ENCODE assay signal across 12 cellular contexts in genomic region chr9:99012957-99013512, GRCh38.
A peak's percentile ranks its signal among the peaks of the same experiment; 100 is the strongest.
DNase-seq lines count a peak whose midpoint lies in the region; ATAC-seq, FAIRE-seq and TF ChIP-seq lines count a peak whose summit lies in the region.
"Had no signal": no experiment of that assay in that cellular context is flagged by ENCODE, and none has a peak within 500 bp of the region (broad histone marks: within the 10 kb centered on the region; RNA-seq: fewer than 3 reads in every experiment).

No MANE protein-coding gene starts in this region.

- H3K9me3 ChIP-seq in H1 (ENCODE audit: insufficient read depth in 2 of 2, low read depth in 1 of 2, low read length in 1 of 2), result peaks cover 18 to 25% of the 10 kb centered on the region in 2 experiments
- H3K9me3 ChIP-seq in smooth muscle cell (replicated peaks; ENCODE audit: low read depth), result peaks cover 12% of the 10 kb centered on the region
- H3K9me3 ChIP-seq: tibial artery had no signal

- H3K18ac ChIP-seq in H1 (ENCODE audit: extremely low read depth, low read length), result no peak overlapping the region

- H3K9me3 Mint-ChIP-seq in T-cell, result peaks cover 2 to 13% (median 4%) of the 10 kb centered on the region in 3 donors

- H3K4me3 ChIP-seq in H1 (ENCODE audit: extremely low read depth in 1 of 4, insufficient read depth in 2 of 4, low read depth in 3 of 4, low read length in 4 of 4) (no peak overlapping the region), smooth muscle cell (no peak overlapping the region)
- H3K4me3 ChIP-seq: tibial artery had no signal

- H3K4me1 Mint-ChIP-seq in T-cell, result peaks cover 19 to 27% (median 27%) of the 10 kb centered on the region in 3 donors

- H3K27me3 ChIP-seq in H1 (replicated peaks in 1 of 4; ENCODE audit: control insufficient read depth in 3 of 4, extremely low read depth in 1 of 4, insufficient read depth in 3 of 4, low read length in 3 of 4) (no peaks in the 10 kb centered on the region), smooth muscle cell (ENCODE audit: low read depth) (no peaks in the 10 kb centered on the region)
- H3K27me3 ChIP-seq: tibial artery had no signal

- no peaks in the 10 kb centered on the region for H4K20me1 ChIP-seq in H1 (replicated peaks in 1 of 2; ENCODE audit: control insufficient read depth in 1 of 2, insufficient read depth in 2 of 2, low read length in 2 of 2)
- no peaks in the 10 kb centered on the region for H4K20me1 ChIP-seq in smooth muscle cell (ENCODE audit: low read depth)

- no peak for TF ChIP-seq EP300 in H1 (IDR thresholded peaks at IDR 0.05; ENCODE audit: borderline replicate concordance in 1 of 2, low read depth in 2 of 2, low read length in 2 of 2)

- no peak overlapping the region for H2BK120ac ChIP-seq in H1 (replicated peaks; ENCODE audit: low read depth, low read length)

- H3K27ac Mint-ChIP-seq in T-cell, result peak overlapping the region; percentile 91 to 94

- H2AFZ ChIP-seq in H1 (ENCODE audit: low read length), result no peak overlapping the region
- no peak overlapping the region for H2AFZ ChIP-seq in smooth muscle cell (ENCODE audit: low read depth)

- H3K14ac ChIP-seq in H1 (ENCODE audit: insufficient read length), result no peak overlapping the region

- H4K8ac ChIP-seq in H1 (ENCODE audit: extremely low read depth, insufficient read depth, low read length), result no peak overlapping the region

- no peak overlapping the region for H2BK15ac ChIP-seq in H1 (ENCODE audit: low read length)

- 71% methylated on average over 5 of the region's 5 CpGs; no CpG with 5 or more reads in 1 of the 2 experiments for WGBS in H1 (ENCODE audit: extremely low coverage in 1 of 2, insufficient coverage in 1 of 2, insufficient read length in 1 of 2, insufficient replicate concordance in 2 of 2, low coverage in 1 of 2, low lambda C conversion rate in 2 of 2, missing lambda C conversion rate in 1 of 2), 2 experiments
- WGBS in smooth muscle cell (ENCODE audit: low lambda C conversion rate), result 90% methylated on average over 5 of the region's 5 CpGs

- POLR2A ChIA-PET in T-cell (lab: Charles Lee), result interaction anchor here in 1 of 2 donors (0.6 to 0.7 kb wide), 2 partner anchors 120 to 126 kb away, joined by 3 to 4 read pairs; no protein-coding TSS in a partner anchor
- POLR2A ChIA-PET in H1 (lab: Charles Lee; ENCODE audit: partially characterized antibody), result no interaction called here

- H3K56ac ChIP-seq in H1 (replicated peaks; ENCODE audit: insufficient read length, low read depth, low read length), result no peak overlapping the region

- H3K4ac ChIP-seq in H1 (replicated peaks; ENCODE audit: insufficient read length, low read depth, low read length), result no peak overlapping the region

- peak; percentile 50 to 58 for TF ChIP-seq RAD21 in H1 (IDR thresholded peaks at IDR 0.05 in 1 of 2, conservative IDR thresholded peaks at IDR 0.05 in 1 of 2; ENCODE audit: low read depth in 2 of 2, low read length in 2 of 2)

- DNase-seq in activated CD4-positive, alpha-beta T cell treated with anti-CD3 and anti-CD28 coated beads for 48 hours, result peak; percentile 27
- no peak for DNase-seq in activated CD4-positive, alpha-beta T cell treated with anti-CD3 and anti-CD28 coated beads, Interleukin-2, amount 50 U/mL, for 4 hours
- peak in 6 of 34 experiments; percentile 5 to 18 (median 9) for DNase-seq in T-cell
- no peak for DNase-seq in H1 (ENCODE audit: low read depth in 1 of 2, low spot score in 2 of 2)
- DNase-seq in smooth muscle cell (lab: John Stamatoyannopoulos, UW; ENCODE audit: unreplicated experiment), result no peak
- DNase-seq in NCI-H1092 (lab: John Stamatoyannopoulos, UW), result no peak
- DNase-seq: foreskin fibroblast; NCI-H2081; stimulated activated CD4-positive, alpha-beta T cell treated with anti-CD3 and anti-CD28 coated beads, Interleukin-12 subunit alpha, Interleukin-12 subunit beta, amount 100 ng/mL, for 4 hours; tibial artery had no signal

- no peaks in the 10 kb centered on the region for H3K79me2 ChIP-seq in H1 (ENCODE audit: control insufficient read depth in 1 of 2, insufficient read depth in 2 of 2, low read length in 2 of 2)
- H3K79me2 ChIP-seq in smooth muscle cell (ENCODE audit: low read depth), result no peaks in the 10 kb centered on the region

- H3K4me1 ChIP-seq in H1 (replicated peaks in 1 of 4; ENCODE audit: control insufficient read depth in 3 of 4, insufficient read depth in 4 of 4, low read length in 3 of 4), result no peaks in the 10 kb centered on the region
- no peaks in the 10 kb centered on the region for H3K4me1 ChIP-seq in smooth muscle cell (ENCODE audit: low read depth)
- H3K4me1 ChIP-seq: tibial artery had no signal

- no peak overlapping the region for H4K5ac ChIP-seq in H1 (ENCODE audit: insufficient read length, low read depth, low read length)

- peak in 2 of 4 experiments; percentile 36 to 48 for ATAC-seq in T-cell (replicated peaks in 1 of 4)
- ATAC-seq in HG03135 (IDR thresholded peaks at IDR 0.05; ENCODE audit: unreplicated experiment), result no peak
- no peak for ATAC-seq in GM21717 (IDR thresholded peaks at IDR 0.05; ENCODE audit: unreplicated experiment)

- no peak overlapping the region for H3K9ac ChIP-seq in H1 (replicated peaks in 1 of 4; ENCODE audit: extremely low read depth in 1 of 4, low read depth in 3 of 4, low read length in 3 of 4)
- no peak overlapping the region for H3K9ac ChIP-seq in smooth muscle cell (ENCODE audit: low read depth)

- no peak overlapping the region for H2BK12ac ChIP-seq in H1 (ENCODE audit: low read depth, low read length)

- peaks cover 0 to 2% (median 0%) of the 10 kb centered on the region in 4 experiments; a peak in 1 of 8 replicates for H3K36me3 ChIP-seq in H1 (ENCODE audit: control insufficient read depth in 2 of 4, insufficient read depth in 4 of 4, low read length in 3 of 4)
- H3K36me3 ChIP-seq in smooth muscle cell (ENCODE audit: low read depth), result peaks cover 22% of the 10 kb centered on the region

- TF ChIP-seq CTCF in H1 (IDR thresholded peaks at IDR 0.05; ENCODE audit: control extremely low read depth in 1 of 3, insufficient read depth in 1 of 3, low read depth in 1 of 3, low read length in 3 of 3), result peak in 2 of 3 experiments; percentile 21 to 23; a peak in 2 of 4 replicates
- TF ChIP-seq CTCF in smooth muscle cell (IDR thresholded peaks at IDR 0.05; ENCODE audit: borderline replicate concordance, insufficient read depth, poor library complexity, severe bottlenecking), result peak; percentile 24

- H3F3A ChIP-seq in smooth muscle cell (ENCODE audit: low read depth), result peaks cover 24% of the 10 kb centered on the region

- no peak overlapping the region for H2BK20ac ChIP-seq in H1 (ENCODE audit: low read length)

- no peak overlapping the region for H2AK5ac ChIP-seq in H1 (ENCODE audit: low read depth, low read length)

- no peak for FAIRE-seq in H1 (lab: Jason Lieb, UNC)

- peak overlapping the region in 2 of 3 donors; percentile 44 to 55 for H3K4me3 Mint-ChIP-seq in T-cell

- no peak overlapping the region for H2BK5ac ChIP-seq in H1 (ENCODE audit: low read depth, low read length)

- H3K27ac ChIP-seq in H1 (ENCODE audit: low read depth, low read length) (no peak overlapping the region), smooth muscle cell (ENCODE audit: low read depth) (peak overlapping the region; percentile 16)
- H3K27ac ChIP-seq: tibial artery had no signal

- no peak for TF ChIP-seq POLR2A in H1 (IDR thresholded peaks at IDR 0.05; ENCODE audit: control extremely low read depth in 1 of 2, low read depth in 2 of 2, low read length in 2 of 2)

- no peaks in the 10 kb centered on the region for H3K23me2 ChIP-seq in H1 (ENCODE audit: low read depth, low read length)

- CTCF ChIA-PET in T-cell (lab: Charles Lee) (interaction anchor here (0.6 to 2.7 kb wide), 9 partner anchors 13 to 902 kb away, joined by 3 to 13 read pairs (median 4); no protein-coding TSS in a partner anchor), H1 (lab: Charles Lee; ENCODE audit: partially characterized antibody) (interaction anchor here (0.7 to 3.8 kb wide), 15 partner anchors 11 to 171 kb away, joined by 3 to 18 read pairs (median 4); no protein-coding TSS in a partner anchor)

- no peaks in the 10 kb centered on the region for H3K79me1 ChIP-seq in H1 (ENCODE audit: low read depth, low read length)

- H3K4me2 ChIP-seq in H1 (ENCODE audit: insufficient read depth in 1 of 2, low read depth in 2 of 2, low read length in 2 of 2) (no peak overlapping the region), smooth muscle cell (no peak overlapping the region)

- H3K36me3 Mint-ChIP-seq in T-cell, result peaks cover 4% of the 10 kb centered on the region

- no peak overlapping the region for H3K23ac ChIP-seq in H1 (ENCODE audit: insufficient read length)

- H4K91ac ChIP-seq in H1 (replicated peaks; ENCODE audit: insufficient read length, low read length), result no peak overlapping the region

- H3K27me3 Mint-ChIP-seq in T-cell, result no peaks in the 10 kb centered on the region

TF ChIP-seq in H1, 55 proteins besides CTCF, POLR2A, EP300 and RAD21:
- no peak for TF ChIP-seq TAF7 (optimal IDR thresholded peaks at IDR 0.05; ENCODE audit: borderline replicate concordance, low read depth, low read length)
TF ChIP-seq in H1: peak in this region for 0.
